Comparison of ENCODE assay signal across 2 cellular contexts in genomic region chr1:41516168-41516961, GRCh38.
TF ChIP-seq lines count a peak whose summit lies in the region.

No MANE protein-coding gene starts in this region.

TF ChIP-seq in HCT116, 20 proteins besides CTCF, POLR2A, EP300 and RAD21 (continued from another document):
- TF ChIP-seq REST (IDR thresholded peaks at IDR 0.05; ENCODE audit: low read depth), result no peak
- no peak for TF ChIP-seq ZFX (IDR thresholded peaks at IDR 0.05)
- no peak for TF ChIP-seq EGR1 (IDR thresholded peaks at IDR 0.05; ENCODE audit: low read depth)
- TF ChIP-seq ELF1 (IDR thresholded peaks at IDR 0.05; ENCODE audit: borderline replicate concordance, low read depth), result no peak
- peak; percentile 14; the same call in 1 of the 2 replicates for TF ChIP-seq MAX (IDR thresholded peaks at IDR 0.05)
- no peak for TF ChIP-seq ATF3 (IDR thresholded peaks at IDR 0.05)
- no peak for TF ChIP-seq ZNF274 (IDR thresholded peaks at IDR 0.05; ENCODE audit: low read depth, low read length)
- no peak for TF ChIP-seq SIN3A (IDR thresholded peaks at IDR 0.05; ENCODE audit: low read depth)
- TF ChIP-seq JUND (IDR thresholded peaks at IDR 0.05), result no peak
- no peak for TF ChIP-seq TCF7L2 (IDR thresholded peaks at IDR 0.05; ENCODE audit: borderline replicate concordance, extremely low read depth, insufficient read depth, insufficient read length)
- TF ChIP-seq SP1 (IDR thresholded peaks at IDR 0.05; ENCODE audit: low read depth), result no peak
- TF ChIP-seq POLR2AphosphoS5 (IDR thresholded peaks at IDR 0.05; ENCODE audit: low read depth, low read length), result 0 out of 2 replicates have a peak, but pooled peaks have one; percentile 33
- TF ChIP-seq CEBPB (IDR thresholded peaks at IDR 0.05; ENCODE audit: low read depth), result no peak
- peak; percentile 15 for TF ChIP-seq YY1 (IDR thresholded peaks at IDR 0.05; ENCODE audit: extremely low read depth, insufficient replicate concordance, low read depth, low read length)
- TF ChIP-seq EZH2 (IDR thresholded peaks at IDR 0.05), result no peak
TF ChIP-seq in HCT116: peak in this region for 3.

TF ChIP-seq in GM12878, 131 proteins besides CTCF, POLR2A, EP300 and RAD21 (continued from another document):
- peak; percentile 78 for TF ChIP-seq REST (IDR thresholded peaks at IDR 0.05; ENCODE audit: low read depth, low read length)
- no peak for TF ChIP-seq MEF2A (IDR thresholded peaks at IDR 0.05; ENCODE audit: insufficient read depth, low read depth, low read length)
- no peak for TF ChIP-seq POLR2AphosphoS5 (IDR thresholded peaks at IDR 0.05; ENCODE audit: low read length)
- TF ChIP-seq HDGF (IDR thresholded peaks at IDR 0.05), result 0 out of 2 replicates have a peak, but pooled peaks have one; percentile 31
- TF ChIP-seq BHLHE40 (IDR thresholded peaks at IDR 0.05; ENCODE audit: borderline replicate concordance in 1 of 2, low read depth in 2 of 2, low read length in 1 of 2), result peak in 1 of 2 experiments; percentile 41; a peak in 1 of 4 replicates
- no peak for TF ChIP-seq TARDBP (IDR thresholded peaks at IDR 0.05; ENCODE audit: borderline replicate concordance)
- TF ChIP-seq SIX5 (IDR thresholded peaks at IDR 0.05; ENCODE audit: low read depth, low read length, severe bottlenecking), result no peak
- peak; percentile 39; the same call in 1 of the 2 replicates for TF ChIP-seq SMARCA5 (IDR thresholded peaks at IDR 0.05)
- TF ChIP-seq RCOR1 (conservative IDR thresholded peaks at IDR 0.05; ENCODE audit: low read depth, low read length), result no peak
- peak; percentile 64; the same call in 1 of the 2 replicates for TF ChIP-seq YY1 (IDR thresholded peaks at IDR 0.05; ENCODE audit: low read depth, low read length)
- 0 out of 2 replicates have a peak, but pooled peaks have one; percentile 15 for TF ChIP-seq CHD2 (IDR thresholded peaks at IDR 0.05; ENCODE audit: borderline replicate concordance, low read depth, low read length)
- TF ChIP-seq NFXL1 (IDR thresholded peaks at IDR 0.05; ENCODE audit: borderline replicate concordance), result no peak
- TF ChIP-seq FOXK2 (IDR thresholded peaks at IDR 0.05), result peak; percentile 33; the same call in 1 of the 2 replicates
- TF ChIP-seq MLLT1 (IDR thresholded peaks at IDR 0.05), result 0 out of 2 replicates have a peak, but pooled peaks have one; percentile 18
- TF ChIP-seq ZNF384 (IDR thresholded peaks at IDR 0.05; ENCODE audit: borderline replicate concordance, low read depth, low read length), result no peak
- TF ChIP-seq IKZF1 (conservative IDR thresholded peaks at IDR 0.05), result peak; percentile 64
- TF ChIP-seq PRDM15 (CRISPR knock-in tag; IDR thresholded peaks at IDR 0.05), result no peak
- no peak for TF ChIP-seq HSF1 (IDR thresholded peaks at IDR 0.05; ENCODE audit: low read depth, low read length)
- TF ChIP-seq EED (IDR thresholded peaks at IDR 0.05; ENCODE audit: low read depth), result no peak
- no peak for TF ChIP-seq IRF5 (IDR thresholded peaks at IDR 0.05; ENCODE audit: borderline replicate concordance)
- TF ChIP-seq SMC3 (IDR thresholded peaks at IDR 0.05; ENCODE audit: borderline replicate concordance, low read length), result peak; percentile 59
- TF ChIP-seq LARP7 (IDR thresholded peaks at IDR 0.05), result 0 out of 2 replicates have a peak, but pooled peaks have one; percentile 36
- TF ChIP-seq ZNF592 (IDR thresholded peaks at IDR 0.05), result peak; percentile 66; the same call in 1 of the 2 replicates
- TF ChIP-seq MXI1 (IDR thresholded peaks at IDR 0.05; ENCODE audit: low read depth, low read length), result no peak
- 0 out of 2 replicates have a peak, but pooled peaks have one; percentile 16 for TF ChIP-seq TCF3 (IDR thresholded peaks at IDR 0.05; ENCODE audit: borderline replicate concordance, insufficient read depth, low read depth, low read length)
- no peak for TF ChIP-seq E2F8 (IDR thresholded peaks at IDR 0.05; ENCODE audit: low read depth, partially characterized antibody)
- no peak for TF ChIP-seq NR2F1 (conservative IDR thresholded peaks at IDR 0.05)
TF ChIP-seq in GM12878: peak in this region for 16.
